Comparison of ENCODE assay signal across 8 cellular contexts in genomic region chr3:53160335-53160659, GRCh38. TPM values are rescaled to one million over a fixed set of nuclear protein-coding genes. Genes with fewer than 3 reads are reported as not detected.
DNase-seq lines count a peak whose midpoint lies in the region; ATAC-seq and FAIRE-seq lines count a peak whose summit lies in the region.

No MANE protein-coding gene starts in this region.

- WGBS in small intestine, 3 donors = 4 to 16% (median 12%) methylated on average over 3 of the region's 3 CpGs

- CTCF ChIA-PET in activated CD4-positive, alpha-beta memory T cell treated with anti-CD3 and anti-CD28 coated beads, Interleukin-2, amount 10 ng/mL, durations not matched to agents 7 days and 5 days (lab: Charles Lee) = interaction anchor here (0.8 to 2.4 kb wide), 7 partner anchors 12 to 50 kb away, joined by 3 to 11 read pairs (median 6); no protein-coding TSS in a partner anchor

- H3K36me3 Mint-ChIP-seq in activated CD4-positive, alpha-beta memory T cell treated with anti-CD3 and anti-CD28 coated beads, Interleukin-2, amount 10 ng/mL, durations not matched to agents 7 days and 5 days (ENCODE audit: low read depth) = no peaks in the 10 kb centered on the region

- H3K4me3 Mint-ChIP-seq in activated CD4-positive, alpha-beta memory T cell treated with anti-CD3 and anti-CD28 coated beads, Interleukin-2, amount 10 ng/mL, durations not matched to agents 7 days and 5 days = peak overlapping the region; percentile 79

- H3K27me3 Mint-ChIP-seq in activated CD4-positive, alpha-beta memory T cell treated with anti-CD3 and anti-CD28 coated beads, Interleukin-2, amount 10 ng/mL, durations not matched to agents 7 days and 5 days = peaks cover 35% of the 10 kb centered on the region

- H3K4me3 ChIP-seq in HAP-1 (peak overlapping the region; percentile 90), iPS-11a (ENCODE audit: low read depth, low read length) (peak overlapping the region; percentile 78), small intestine (ENCODE audit: low read depth in 1 of 2, low read length in 2 of 2) (peak overlapping the region; percentile 84 to 91)

- ATAC-seq in GM21737 (IDR thresholded peaks at IDR 0.05; ENCODE audit: unreplicated experiment) (no peak), GM18511 (IDR thresholded peaks at IDR 0.05; ENCODE audit: unreplicated experiment) (no peak), left lobe of liver (no peak)

- H3K27ac Mint-ChIP-seq in activated CD4-positive, alpha-beta memory T cell treated with anti-CD3 and anti-CD28 coated beads, Interleukin-2, amount 10 ng/mL, durations not matched to agents 7 days and 5 days = peak overlapping the region; percentile 44

- peak overlapping the region; percentile 92 to 97 for H3K27ac ChIP-seq in small intestine (ENCODE audit: low read depth in 1 of 2, low read length in 1 of 2)

- FAIRE-seq in small intestine (lab: Jason Lieb, UNC) = no peak

- POLR2A ChIA-PET in activated CD4-positive, alpha-beta memory T cell treated with anti-CD3 and anti-CD28 coated beads, Interleukin-2, amount 10 ng/mL, durations not matched to agents 7 days and 5 days (lab: Charles Lee) = interaction anchor here (0.7 to 1.8 kb wide), 12 partner anchors 10 to 114 kb away, joined by 3 to 8 read pairs (median 3); partner anchors contain the start of genes RFT1 and SFMBT1

- in situ Hi-C loops in HAP-1 (cut with MboI; ENCODE audit: low sequenced_read_pairs) = no loop called here

- H3K9me3 Mint-ChIP-seq in activated CD4-positive, alpha-beta memory T cell treated with anti-CD3 and anti-CD28 coated beads, Interleukin-2, amount 10 ng/mL, durations not matched to agents 7 days and 5 days = no peaks in the 10 kb centered on the region

- peaks cover 3% of the 10 kb centered on the region; the same call in 1 of the 2 replicates for H3K36me3 ChIP-seq in HAP-1 (replicated peaks)
- H3K36me3 ChIP-seq in small intestine (ENCODE audit: control insufficient read depth in 2 of 2, insufficient read depth in 2 of 2, low read length in 2 of 2) = no peaks in the 10 kb centered on the region

- DNase-seq in HAP-1 (ENCODE audit: low spot score in 2 of 2) = no peak
- no peak for DNase-seq in activated CD4-positive, alpha-beta memory T cell treated with anti-CD3 and anti-CD28 coated beads, Interleukin-2, amount 10 ng/mL, durations not matched to agents 7 days and 5 days
- DNase-seq in small intestine = no peak
- DNase-seq in NCI-H524 treated with DMSO at 0.1 percent for 48 hours (lab: John Stamatoyannopoulos, UW) = no peak
- no peak for DNase-seq in left lobe of liver (ENCODE audit: low spot score)

- peaks cover 21% of the 10 kb centered on the region for H3K4me1 Mint-ChIP-seq in activated CD4-positive, alpha-beta memory T cell treated with anti-CD3 and anti-CD28 coated beads, Interleukin-2, amount 10 ng/mL, durations not matched to agents 7 days and 5 days

- H3K4me1 ChIP-seq in HAP-1 (peaks cover 12% of the 10 kb centered on the region; the same call in 1 of the 2 replicates), small intestine (ENCODE audit: control insufficient read depth in 2 of 2, insufficient read depth in 1 of 2, low read depth in 1 of 2, low read length in 1 of 2) (peaks cover 7% of the 10 kb centered on the region in 2 donors)

- H3K9me3 ChIP-seq in HAP-1 (no peaks in the 10 kb centered on the region), small intestine (ENCODE audit: control insufficient read depth, low read depth) (no peaks in the 10 kb centered on the region)

- H3K27me3 ChIP-seq in HAP-1 (ENCODE audit: low read depth) (no peaks in the 10 kb centered on the region), small intestine (ENCODE audit: control insufficient read depth in 2 of 2, insufficient read depth in 2 of 2, low read length in 2 of 2) (no peaks in the 10 kb centered on the region)

RNA-seq across cellular contexts. Expression of gene PRKCD, which starts 0.7 kb away (rescaled TPM):
- total RNA-seq in activated CD4-positive, alpha-beta memory T cell treated with anti-CD3 and anti-CD28 coated beads, Interleukin-2, amount 10 ng/mL, durations not matched to agents 7 days and 5 days = 10 to 100 TPM; 23.4 to 24.8 TPM
- polyA plus RNA-seq in small intestine = 100 to 1,000 TPM in 1 of 3 donors, 10 to 100 TPM in 2; 28.9 to 150 (median 99.7) TPM
- total RNA-seq in left lobe of liver = 4.6 TPM

RNA-seq across cellular contexts. Expression of gene RFT1, which starts 30.1 kb away (rescaled TPM):
- 10 to 100 TPM; 26.4 to 27.6 TPM for total RNA-seq in activated CD4-positive, alpha-beta memory T cell treated with anti-CD3 and anti-CD28 coated beads, Interleukin-2, amount 10 ng/mL, durations not matched to agents 7 days and 5 days
- polyA plus RNA-seq in small intestine = 10 to 100 TPM in 1 of 3 donors, 1 to 10 TPM in 2; 1.3 to 17.2 (median 1.9) TPM
- 11.8 TPM for total RNA-seq in left lobe of liver
